8 cellular contexts compared by ENCODE assay signal in the genomic region with DNA sequence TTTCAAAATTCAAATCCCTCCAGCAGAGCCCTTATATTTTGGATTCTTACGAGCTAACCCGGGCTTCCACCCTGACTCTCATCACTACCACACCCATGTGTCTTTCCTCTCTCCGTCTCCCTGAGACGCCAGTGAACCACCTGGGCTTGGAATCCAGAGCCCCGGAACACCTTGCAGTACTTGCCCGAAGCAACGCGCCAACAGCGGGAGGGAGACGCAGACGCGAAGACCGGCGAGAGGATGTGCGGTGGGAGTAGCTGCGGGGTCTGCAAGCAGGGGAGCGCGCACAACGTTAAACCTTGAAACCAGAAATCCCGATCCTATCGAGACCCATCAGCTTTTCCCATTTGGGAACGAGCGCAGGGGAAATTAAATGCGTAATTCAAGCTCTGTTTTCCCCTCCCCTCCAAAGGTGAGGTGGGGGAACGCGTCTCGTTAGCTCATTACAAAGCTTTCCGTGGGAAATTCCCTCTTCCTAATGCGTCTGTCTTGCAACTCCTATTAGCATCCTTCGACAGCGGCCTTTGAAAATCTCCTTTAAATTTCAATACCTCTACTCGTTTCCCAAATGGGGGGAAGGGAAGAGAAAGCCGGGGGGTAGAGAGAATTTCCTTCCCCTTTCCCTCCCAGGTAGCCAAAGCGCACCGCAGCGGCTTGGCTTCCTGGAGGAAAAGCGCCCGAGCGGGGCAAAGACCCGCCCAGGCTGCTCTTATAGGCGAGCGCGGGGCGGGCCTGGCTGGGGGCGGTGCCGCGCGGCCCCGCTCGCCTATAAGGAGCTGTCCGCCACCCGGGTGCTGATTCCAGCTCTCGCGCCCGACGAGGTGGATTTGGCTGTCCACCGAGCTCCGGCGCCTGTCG. TPM values are rescaled to one million over a fixed set of nuclear protein-coding genes. Genes with fewer than 3 reads are reported as not detected.
A peak's percentile ranks its signal among the peaks of the same experiment; 100 is the strongest.
DNase-seq lines count a peak whose midpoint lies in the region; ATAC-seq and TF ChIP-seq lines count a peak whose summit lies in the region.

A gene (plus strand): TSS at position 797 of the 858 bp plus-strand sequence. CDS start 364 bp downstream, outside the sequence.

- H3K36me3 ChIP-seq in H7 (replicated peaks; ENCODE audit: control insufficient read depth, insufficient read depth, low read length) (no peaks in the 10 kb centered on the region), neural progenitor cell (no peaks in the 10 kb centered on the region), uterus (no peaks in the 10 kb centered on the region)

- H3K4me3 ChIP-seq in H7 (ENCODE audit: insufficient read depth, low read depth, low read length) = peak within 1 kb of the TSS; percentile 52
- H3K4me3 ChIP-seq in neural progenitor cell = peak within 1 kb of the TSS; percentile 64
- H3K4me3 ChIP-seq in uterus = no peak within 1 kb of the TSS

- peaks cover 40% of the 10 kb centered on the region for H3K27me3 Mint-ChIP-seq in neural progenitor cell (ENCODE audit: insufficient read depth, low read depth)

- no peaks in the 10 kb centered on the region for H3K4me1 ChIP-seq in foreskin keratinocyte
- H3K4me1 ChIP-seq in neural progenitor cell = peaks cover 17% of the 10 kb centered on the region
- no peaks in the 10 kb centered on the region for H3K4me1 ChIP-seq in uterus

- ATAC-seq in foreskin keratinocyte = peak; percentile 91

- no peaks in the 10 kb centered on the region for H3K79me2 ChIP-seq in neural progenitor cell (ENCODE audit: low read depth)

- H3K27ac ChIP-seq in foreskin keratinocyte (no peak within 1 kb of the TSS), neural progenitor cell (no peak within 1 kb of the TSS), uterus (no peak within 1 kb of the TSS)

- H3K4me3 Mint-ChIP-seq in neural progenitor cell = peak within 1 kb of the TSS; percentile 87

- no peaks in the 10 kb centered on the region for H3K9me3 Mint-ChIP-seq in neural progenitor cell

- DNase-seq in ACHN (peak; percentile 71), H7 (peak; percentile 91), SHP77 treated with DMSO at 0.1 percent for 48 hours (lab: John Stamatoyannopoulos, UW) (peak; percentile 37), foreskin keratinocyte (peak in 1 of 2 donors; percentile 4), neural progenitor cell (ENCODE audit: low spot score) (peak; percentile 95), uterus (no peak)
- no peak for DNase-seq in activated effector memory CD4-positive, alpha-beta T cell treated with Interleukin-2 at 50 U/mL for 16 hours
- DNase-seq in activated CD8-positive, alpha-beta memory T cell treated with anti-CD3 and anti-CD28 coated beads for 24 hours = no peak

- H3K4me1 Mint-ChIP-seq in neural progenitor cell = peaks cover 14% of the 10 kb centered on the region

- H4K20me1 ChIP-seq in neural progenitor cell (ENCODE audit: low read depth) = peaks cover 17% of the 10 kb centered on the region

- H3K9me3 ChIP-seq in neural progenitor cell (ENCODE audit: low read depth) (no peaks in the 10 kb centered on the region), uterus (no peaks in the 10 kb centered on the region)

- TF ChIP-seq CTCF in foreskin keratinocyte (conservative IDR thresholded peaks at IDR 0.05) = no peak
- TF ChIP-seq CTCF in neural progenitor cell (IDR thresholded peaks at IDR 0.05) = no peak
- no peak for TF ChIP-seq CTCF in uterus (IDR thresholded peaks at IDR 0.05)

- H3K27ac Mint-ChIP-seq in neural progenitor cell = no peak within 1 kb of the TSS

- in situ Hi-C loops in ACHN (cut with HindIII; ENCODE audit: low pct_ligation_motif_present, low pct_unique_long_range_greater_than_20kb, low sequenced_read_pairs) = no loop called here

- peak within 1 kb of the TSS; percentile 98 for H3K4me2 ChIP-seq in neural progenitor cell

- no peak within 1 kb of the TSS for H3K9ac ChIP-seq in neural progenitor cell

- peaks cover 36% of the 10 kb centered on the region for H3K27me3 ChIP-seq in H7 (ENCODE audit: control insufficient read depth, insufficient read depth, low read length)
- H3K27me3 ChIP-seq in foreskin keratinocyte = peaks cover 29% of the 10 kb centered on the region
- peaks cover 61% of the 10 kb centered on the region for H3K27me3 ChIP-seq in neural progenitor cell
- peaks cover 0 to 29% of the 10 kb centered on the region in 2 donors for H3K27me3 ChIP-seq in uterus

- H3K36me3 Mint-ChIP-seq in neural progenitor cell = no peaks in the 10 kb centered on the region

- H2AFZ ChIP-seq in neural progenitor cell (replicated peaks) = peak within 1 kb of the TSS; percentile 74

- no peak for TF ChIP-seq POLR2A in uterus (IDR thresholded peaks at IDR 0.05)

- intact Hi-C loops in uterus (cut with DNase I; ENCODE audit: low total_unique reads) = no loop called here

- H3F3A ChIP-seq in neural progenitor cell (ENCODE audit: low read depth) = peaks cover 14% of the 10 kb centered on the region

RNA-seq across cellular contexts. Expression of the gene that starts here (rescaled TPM):
- 0.04 and 0.28 TPM in 2 replicates for total RNA-seq in H7 (2014; rRNA removed; shearing (Covaris generic))
- not detected in 2 replicates for total RNA-seq in foreskin keratinocyte
- not detected in 2 replicates for polyA plus RNA-seq in foreskin keratinocyte
- total RNA-seq in neural progenitor cell (ENCODE audit: low replicate concordance) = 0.19 TPM in 1 of 2 replicates, not detected in the other
- 1 to 10 TPM in 1 of 4 donors, not detected in 3; 1.4 TPM for total RNA-seq in uterus

Comparison
In these comparisons a context has a peak if more than half of its experiments do, and no peak if none do; other contexts are left out.
1. Peak in DNase-seq and H3K4me3 ChIP-seq in H7; RNA of the gene not detected or under 1 TPM.
2. Peak in ATAC-seq in foreskin keratinocyte; RNA of the gene not detected or under 1 TPM.
3. Peak in DNase-seq, H3K4me3 ChIP-seq and H3K4me2 ChIP-seq in neural progenitor cell; RNA of the gene not detected or under 1 TPM.
4. DNase-seq: peak in ACHN (single experiment) and SHP77 treated with DMSO at 0.1 percent for 48 hours (single experiment); none in activated effector memory CD4-positive, alpha-beta T cell treated with Interleukin-2 at 50 U/mL for 16 hours (single experiment), uterus (0 of 2) and activated CD8-positive, alpha-beta memory T cell treated with anti-CD3 and anti-CD28 coated beads for 24 hours (single experiment).